In genomic region chr15:57255751-57256150, GRCh38 we compare ENCODE assay signal across 21 cellular contexts.
"Had no signal": no experiment of that assay in that cellular context is flagged by ENCODE, and none has a peak within 500 bp of the region (broad histone marks: within the 10 kb centered on the region; RNA-seq: fewer than 3 reads in every experiment).

No MANE protein-coding gene starts in this region.

- H3K27ac ChIP-seq: colonic mucosa, epithelial cell of prostate, gastroesophageal sphincter, heart left ventricle, lower lobe of right lung, neutrophil, ovary, psoas muscle, upper lobe of right lung, WERI-Rb-1 had no signal

- DNase-seq: activated CD4-positive, alpha-beta T cell treated with anti-CD3 and anti-CD28 coated beads for 1 hour; activated CD4-positive, alpha-beta T cell treated with anti-CD3 and anti-CD28 coated beads, Interleukin-2, amount 50 U/mL, for 48 hours; activated CD8-positive, alpha-beta memory T cell treated with anti-CD3 and anti-CD28 coated beads, Interleukin-2, amount 50 U/mL, for 48 hours; activated naive CD4-positive, alpha-beta T cell treated with Interleukin-2 at 50 U/mL for 16 hours; activated naive CD8-positive, alpha-beta T cell treated with anti-CD3 and anti-CD28 coated beads for 36 hours; activated T-cell treated with anti-CD3 and anti-CD28 coated beads, Interleukin-2, amount 50 U/mL, for 4 hours; colonic mucosa; heart left ventricle; lower lobe of right lung; natural killer cell; ovary; psoas muscle; right cardiac atrium; stimulated activated CD4-positive, alpha-beta T cell treated with anti-CD3 and anti-CD28 coated beads, Interleukin-12 subunit alpha, Interleukin-12 subunit beta, amount 100 ng/mL, for 4 hours; stimulated activated CD4-positive, alpha-beta T cell treated with anti-CD3 and anti-CD28 coated beads, Interleukin-4, amount 100 ng/mL, for 4 hours; stimulated activated naive CD8-positive, alpha-beta T cell treated with anti-CD3 and anti-CD28 coated beads, Interleukin-15, Interleukin-2, amounts not matched to agents 100 U/mL and 50 U/mL, for 24 hours; upper lobe of right lung; WERI-Rb-1 had no signal

- H3K27me3 ChIP-seq: colonic mucosa, gastroesophageal sphincter, heart left ventricle, neutrophil, ovary, upper lobe of right lung had no signal

- H3K4me1 ChIP-seq: colonic mucosa, lower lobe of right lung, upper lobe of right lung had no signal

- H3K4me3 ChIP-seq: colonic mucosa, gastroesophageal sphincter, heart left ventricle, lower lobe of right lung, ovary, psoas muscle, upper lobe of right lung had no signal

- H3K36me3 ChIP-seq: colonic mucosa, ovary had no signal

- ATAC-seq: activated T-cell treated with anti-CD3 and anti-CD28 coated beads, Interleukin-2, amount 50 U/mL, for 4 hours; gastroesophageal sphincter; lower lobe of right lung; natural killer cell; psoas muscle; stimulated activated naive CD8-positive, alpha-beta T cell treated with anti-CD3 and anti-CD28 coated beads, Interleukin-15, Interleukin-2, amounts not matched to agents 100 U/mL and 50 U/mL, for 24 hours; upper lobe of right lung had no signal

- H3K9me3 ChIP-seq: colonic mucosa, gastroesophageal sphincter, heart left ventricle, lower lobe of right lung, neutrophil, ovary, psoas muscle, upper lobe of right lung had no signal
